1 cellular context compared by ENCODE assay signal in the genomic region with DNA sequence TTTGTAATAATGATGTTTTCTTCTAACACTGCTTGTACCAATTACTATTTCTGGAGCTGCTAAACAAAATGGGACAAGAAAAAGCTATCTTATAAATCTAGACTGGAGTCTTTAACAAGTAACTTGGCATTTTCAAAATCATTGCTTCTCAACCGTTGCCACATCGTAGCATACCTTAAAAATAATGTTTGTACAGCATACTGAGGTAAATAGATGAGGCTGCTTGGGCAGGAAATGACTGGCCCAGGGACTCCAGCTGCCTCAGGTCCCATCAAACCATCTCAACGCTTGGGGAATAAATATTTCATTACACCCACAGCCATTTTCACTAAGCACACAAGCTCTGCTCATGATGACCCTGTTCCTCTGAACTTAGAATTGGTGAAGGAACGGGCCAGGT.
TF ChIP-seq lines count a peak whose summit lies in the region.

No MANE protein-coding gene starts in this region.

TF ChIP-seq in GM23338, 12 proteins besides CTCF, POLR2A, EP300 and RAD21 (continued from another document):
- TF ChIP-seq STAT1 (IDR thresholded peaks at IDR 0.05; ENCODE audit: unreplicated experiment) (no peak), ZNF114 (CRISPR knock-in tag; IDR thresholded peaks at IDR 0.05) (no peak), REST (IDR thresholded peaks at IDR 0.05; ENCODE audit: unreplicated experiment) (no peak), NANOG (IDR thresholded peaks at IDR 0.05; ENCODE audit: borderline replicate concordance) (no peak), JUNB (IDR thresholded peaks at IDR 0.05; ENCODE audit: unreplicated experiment) (no peak), EZH2 (IDR thresholded peaks at IDR 0.05; ENCODE audit: low read depth, unreplicated experiment) (no peak), ZNF331 (CRISPR knock-in tag; IDR thresholded peaks at IDR 0.05; ENCODE audit: low read depth) (no peak), CREB1 (CRISPR knock-in tag; IDR thresholded peaks at IDR 0.05; ENCODE audit: low read depth) (no peak)
